Comparison of ENCODE assay signal across 20 cellular contexts in the genomic region with DNA sequence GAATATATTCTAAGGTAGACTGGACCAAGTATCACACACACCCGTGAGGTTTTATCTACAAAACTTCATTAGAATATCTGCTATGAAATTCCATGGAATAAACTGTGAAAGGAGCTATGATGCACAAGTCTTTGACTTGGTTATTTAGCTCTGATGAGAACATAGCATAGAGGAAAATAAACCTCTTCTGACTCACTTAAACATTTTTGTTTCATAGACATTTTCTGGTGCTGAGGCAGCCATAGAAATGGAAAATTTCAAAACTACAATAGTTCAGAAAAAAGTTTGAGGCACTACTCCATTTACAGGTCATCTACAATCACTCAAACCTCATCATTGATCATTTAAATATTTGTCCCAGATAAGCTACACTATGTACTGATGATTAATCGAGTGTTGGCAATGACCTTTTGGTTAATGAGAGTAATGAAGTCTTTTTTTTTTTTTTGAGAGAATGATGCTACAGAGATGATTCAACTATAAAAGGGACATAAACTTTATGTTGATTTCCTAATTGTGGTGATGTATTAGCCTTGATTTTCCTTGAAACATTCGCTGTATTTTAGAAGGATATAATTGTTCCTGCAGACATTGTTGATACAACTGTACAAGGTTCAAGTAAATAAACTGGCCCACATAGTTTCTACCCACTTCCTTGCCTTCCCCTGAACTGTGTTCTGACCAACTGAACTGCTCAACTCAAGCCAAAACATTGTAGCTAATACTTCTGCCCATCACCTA.
"Had no signal": no experiment of that assay in that cellular context is flagged by ENCODE, and none has a peak within 500 bp of the region (broad histone marks: within the 10 kb centered on the region; RNA-seq: fewer than 3 reads in every experiment).

No MANE protein-coding gene starts in this region.

- H3K27me3 ChIP-seq: adrenal gland, esophagus squamous epithelium, heart right ventricle, neural progenitor cell, sigmoid colon, upper lobe of left lung had no signal

- H3K4me3 ChIP-seq: adrenal gland, esophagus squamous epithelium, heart right ventricle, lung, neural progenitor cell, sigmoid colon, upper lobe of left lung had no signal

- H3K4me3 Mint-ChIP-seq: activated naive CD8-positive, alpha-beta T cell; endodermal cell; naive thymus-derived CD4-positive, alpha-beta T cell; neural progenitor cell; WTC11 had no signal

- H3K36me3 ChIP-seq: adrenal gland, esophagus squamous epithelium, heart right ventricle, neural progenitor cell, sigmoid colon, upper lobe of left lung had no signal

- H3K36me3 Mint-ChIP-seq: activated naive CD8-positive, alpha-beta T cell; naive thymus-derived CD4-positive, alpha-beta T cell; neural progenitor cell; WTC11 had no signal

- ATAC-seq: heart right ventricle; naive thymus-derived CD4-positive, alpha-beta T cell; stimulated activated naive CD8-positive, alpha-beta T cell treated with anti-CD3 and anti-CD28 coated beads, Interleukin-15, Interleukin-2, amounts not matched to agents 100 U/mL and 50 U/mL, for 24 hours; WTC11 had no signal

- H3K4me1 ChIP-seq: adrenal gland, esophagus squamous epithelium, heart right ventricle, neural progenitor cell, upper lobe of left lung had no signal

- H3K9me3 Mint-ChIP-seq: endodermal cell; naive thymus-derived CD4-positive, alpha-beta T cell; neural progenitor cell; WTC11 had no signal

- H3K27ac ChIP-seq: adrenal gland, esophagus squamous epithelium, heart right ventricle, neural progenitor cell, sigmoid colon, upper lobe of left lung had no signal

- H2AFZ ChIP-seq: neural progenitor cell had no signal

- DNase-seq: activated T-cell treated with anti-CD3 and anti-CD28 coated beads, Interleukin-2, amount 50 U/mL, for 1 hour; adrenal gland; cerebellar nuclear complex; cortex of kidney; endodermal cell; esophagus squamous epithelium; foreskin fibroblast; heart right ventricle; kidney; naive thymus-derived CD4-positive, alpha-beta T cell; retina; sigmoid colon; stimulated activated CD4-positive, alpha-beta T cell treated with anti-CD3 and anti-CD28 coated beads, Interleukin-4, amount 100 ng/mL, for 24 hours; stimulated activated naive CD8-positive, alpha-beta T cell treated with anti-CD3 and anti-CD28 coated beads, Interleukin-15, Interleukin-2, amounts not matched to agents 100 U/mL and 50 U/mL, for 24 hours; T-helper 1 cell; upper lobe of left lung had no signal

- H3K4me1 Mint-ChIP-seq: endodermal cell, neural progenitor cell, WTC11 had no signal

- H3K27ac Mint-ChIP-seq: activated naive CD8-positive, alpha-beta T cell; endodermal cell; naive thymus-derived CD4-positive, alpha-beta T cell; neural progenitor cell; WTC11 had no signal
